9 cellular contexts compared by ENCODE assay signal in genomic region chr20:20829694-20830093, GRCh38.
"Had no signal": no experiment of that assay in that cellular context is flagged by ENCODE, and none has a peak within 500 bp of the region (broad histone marks: within the 10 kb centered on the region; RNA-seq: fewer than 3 reads in every experiment).

No MANE protein-coding gene starts in this region.

- H3K4me1 ChIP-seq: HAP-1 had no signal

- H3K27ac Mint-ChIP-seq: GM23338, H9, HFFc6 had no signal

- ATAC-seq: GM23338, HCT116 had no signal

- H3K36me3 ChIP-seq: HAP-1 had no signal

- H3K4me3 Mint-ChIP-seq: GM23338, H9, HFFc6 had no signal

- H3K4me3 ChIP-seq: GM23248, GM23338, HAP-1 had no signal

- H3K27ac ChIP-seq: GM23248 had no signal

- H3K9ac ChIP-seq: GM23248 had no signal

- H3K4me2 ChIP-seq: GM23338 had no signal

- H3K4me1 Mint-ChIP-seq: GM23338 had no signal

- DNase-seq: GM23248, GOT3, H7, H9, HCEC 1CT, HFFc6 had no signal
